In the genomic region with DNA sequence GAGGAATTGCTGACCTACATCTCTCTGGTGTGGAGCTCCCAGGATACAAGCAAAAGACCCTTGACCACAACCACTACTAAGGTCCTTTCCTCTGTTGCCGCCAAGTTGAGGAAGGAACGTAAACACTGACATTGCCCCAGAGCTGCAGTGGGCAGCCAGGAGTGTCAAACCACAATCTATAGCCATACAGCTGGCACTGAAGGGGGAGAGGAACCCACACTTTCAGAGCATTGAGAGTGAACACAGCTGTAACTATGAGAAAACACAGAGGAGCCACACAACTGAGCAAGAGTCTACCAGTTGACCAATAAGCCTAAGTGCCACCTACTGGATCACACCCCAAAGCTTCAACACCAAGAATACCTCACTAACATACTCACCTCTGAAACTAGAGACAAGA, we compare ENCODE assay signal across 8 cellular contexts. TPM values are rescaled to one million over a fixed set of nuclear protein-coding genes. Genes with fewer than 3 reads are reported as not detected.
DNase-seq lines count a peak whose midpoint lies in the region; ATAC-seq, FAIRE-seq and TF ChIP-seq lines count a peak whose summit lies in the region.
"Not testable (repeated sequence)": the region's sequence is repeated elsewhere in the genome, so short reads cannot be mapped to it uniquely, and the experiment has no call there.

No MANE protein-coding gene starts in this region.

- intact Hi-C loops in GM12878 (cut with micrococcal nuclease; ENCODE audit: unreplicated experiment) = not testable (repeated sequence)

- H3K4me3 ChIP-seq in BLaER1 treated with 17β-estradiol and CSF1 and Interleukin-3, amounts not matched to agents 10 nM and 100 nM; NB4 (ENCODE audit: low read depth, low read length); GM12878: not testable (repeated sequence)

- not testable (repeated sequence) for H3K4me3 Mint-ChIP-seq in natural killer cell treated with Interleukin-12 subunit alpha and Interleukin-12 subunit beta and Interleukin-15 and Interleukin-18, amount 100 ng/mL, for 72 hours

- H4K20me1 ChIP-seq in BLaER1 treated with 17β-estradiol and CSF1 and Interleukin-3, amounts not matched to agents 10 nM and 100 nM; GM12878 (ENCODE audit: control insufficient read depth, insufficient read depth): not testable (repeated sequence)

- 88% methylated on average over 2 of the region's 2 CpGs for WGBS in GM12878 (ENCODE audit: insufficient coverage, insufficient replicate concordance, low lambda C conversion rate, missing lambda C conversion rate)

- H3K9me3 Mint-ChIP-seq in natural killer cell treated with Interleukin-12 subunit alpha and Interleukin-12 subunit beta and Interleukin-15 and Interleukin-18, amount 100 ng/mL, for 72 hours = not testable (repeated sequence)

- H3K36me3 Mint-ChIP-seq in natural killer cell treated with Interleukin-12 subunit alpha and Interleukin-12 subunit beta and Interleukin-15 and Interleukin-18, amount 100 ng/mL, for 72 hours = not testable (repeated sequence)

- not testable (repeated sequence) for H3K9ac ChIP-seq in BLaER1 treated with 17β-estradiol and CSF1 and Interleukin-3, amounts not matched to agents 10 nM and 100 nM; GM12878 (ENCODE audit: control insufficient read depth, insufficient read depth, low read length)

- not testable (repeated sequence) for TF ChIP-seq POLR2A in NB4 (IDR thresholded peaks at IDR 0.05; ENCODE audit: extremely low read depth, insufficient read length); GM12878 (IDR thresholded peaks at IDR 0.05; ENCODE audit: low read depth, low read length)

- TF ChIP-seq EP300 in GM12878 (IDR thresholded peaks at IDR 0.05; ENCODE audit: borderline replicate concordance in 1 of 2, control insufficient read depth in 1 of 2, low read depth in 2 of 2, low read length in 2 of 2) = not testable (repeated sequence)

- H3K79me2 ChIP-seq in GM12878 (ENCODE audit: control insufficient read depth, insufficient read depth, low read length) = not testable (repeated sequence)

- peak overlapping the region in 1 of 2 donors; percentile 35 for H3K27ac Mint-ChIP-seq in natural killer cell treated with Interleukin-12 subunit alpha and Interleukin-12 subunit beta and Interleukin-15 and Interleukin-18, amount 100 ng/mL, for 72 hours

- peaks cover 6 to 25% (median 16%) of the 10 kb centered on the region in 11 experiments; a peak in 18 of 22 replicates for H3K9me3 ChIP-seq in BLaER1 treated with 17β-estradiol and CSF1 and Interleukin-3, amounts not matched to agents 10 nM and 100 nM (replicated peaks in 1 of 11)
- H3K9me3 ChIP-seq in GM12878 (replicated peaks; ENCODE audit: control insufficient read depth, insufficient read depth, low read length) = not testable (repeated sequence)

- not testable (repeated sequence) for TF ChIP-seq RAD21 in GM12878 (IDR thresholded peaks at IDR 0.05; ENCODE audit: insufficient read depth, low read depth, low read length)

- H3K27me3 ChIP-seq in BLaER1 treated with 17β-estradiol and CSF1 and Interleukin-3, amounts not matched to agents 10 nM and 100 nM; GM12878 (replicated peaks in 1 of 2; ENCODE audit: control insufficient read depth in 2 of 2, insufficient read depth in 2 of 2, low read length in 1 of 2): not testable (repeated sequence)

- peaks cover 0 to 26% (median 4%) of the 10 kb centered on the region in 11 experiments; a peak in 9 of 22 replicates for H3K36me3 ChIP-seq in BLaER1 treated with 17β-estradiol and CSF1 and Interleukin-3, amounts not matched to agents 10 nM and 100 nM
- H3K36me3 ChIP-seq in GM12878 (ENCODE audit: control insufficient read depth in 2 of 2, insufficient read depth in 2 of 2, low read length in 1 of 2) = not testable (repeated sequence)

- not testable (repeated sequence) for H2AFZ ChIP-seq in GM12878 (ENCODE audit: control insufficient read depth, low read depth, low read length)

- not testable (repeated sequence) for TF ChIP-seq CTCF in NB4 (IDR thresholded peaks at IDR 0.05; ENCODE audit: low read depth, low read length); GM12878 (IDR thresholded peaks at IDR 0.05 in 2 of 3, conservative IDR thresholded peaks at IDR 0.05 in 1 of 3; ENCODE audit: control insufficient read depth in 2 of 3, extremely low read depth in 1 of 3, insufficient read depth in 1 of 3, low read depth in 3 of 3, low read length in 3 of 3)

- CTCF ChIA-PET in GM12878 (lab: Yijun Ruan, JAX) = not testable (repeated sequence)

- not testable (repeated sequence) for H3K27me3 Mint-ChIP-seq in natural killer cell treated with Interleukin-12 subunit alpha and Interleukin-12 subunit beta and Interleukin-15 and Interleukin-18, amount 100 ng/mL, for 72 hours

- SMC1A ChIA-PET in GM12878 (lab: Charles Lee; ENCODE audit: uncharacterized antibody, unreplicated experiment) = not testable (repeated sequence)

- in situ Hi-C loops in GM12878 (cut with MboI) = not testable (repeated sequence)

- ATAC-seq in GM18511 (IDR thresholded peaks at IDR 0.05; ENCODE audit: unreplicated experiment) (peak; percentile 59), GM21423 (IDR thresholded peaks at IDR 0.05; ENCODE audit: unreplicated experiment) (peak; percentile 63), HG03097 (IDR thresholded peaks at IDR 0.05; ENCODE audit: low FRiP score, unreplicated experiment) (peak; percentile 84), HG03460 (IDR thresholded peaks at IDR 0.05; ENCODE audit: unreplicated experiment) (peak; percentile 67)
- not testable (repeated sequence) for ATAC-seq in GM12878
- ATAC-seq in natural killer cell treated with Interleukin-12 subunit alpha and Interleukin-12 subunit beta and Interleukin-15 and Interleukin-18, amount 100 ng/mL, for 72 hours = peak; percentile 48 to 54

- H3K4me1 ChIP-seq in BLaER1 treated with 17β-estradiol and CSF1 and Interleukin-3, amounts not matched to agents 10 nM and 100 nM = peaks cover 7 to 26% (median 18%) of the 10 kb centered on the region in 10 experiments; a peak in 19 of 20 replicates
- H3K4me1 ChIP-seq in GM12878 (ENCODE audit: control insufficient read depth, insufficient read depth, low read length) = not testable (repeated sequence)

- BruUV-seq in GM12878 (replicated peaks; lab: Mats Ljungman, UMichigan) = not testable (repeated sequence)

- RAD21 ChIA-PET in GM12878 (lab: Charles Lee; ENCODE audit: unreplicated experiment) = not testable (repeated sequence)

- H3K4me2 ChIP-seq in BLaER1 treated with 17β-estradiol and CSF1 and Interleukin-3, amounts not matched to agents 10 nM and 100 nM = peak overlapping the region in 7 of 11 experiments; percentile 29 to 51 (median 32); a peak in 12 of 22 replicates
- not testable (repeated sequence) for H3K4me2 ChIP-seq in GM12878 (ENCODE audit: control insufficient read depth, insufficient read depth)

- DNase-seq in NB4 (ENCODE audit: low read depth) (peak; percentile 4), GM12878 (ENCODE audit: low read depth, low spot score) (peak; percentile 0)
- DNase-seq in natural killer cell treated with Interleukin-12 subunit alpha and Interleukin-12 subunit beta and Interleukin-15 and Interleukin-18, amount 100 ng/mL, for 72 hours (ENCODE audit: low spot score) = not testable (repeated sequence)

- not testable (repeated sequence) for FAIRE-seq in GM12878 (lab: Jason Lieb, UNC)

- peaks cover 24 to 28% of the 10 kb centered on the region in 2 donors for H3K4me1 Mint-ChIP-seq in natural killer cell treated with Interleukin-12 subunit alpha and Interleukin-12 subunit beta and Interleukin-15 and Interleukin-18, amount 100 ng/mL, for 72 hours (ENCODE audit: low read depth in 2 of 2)

- peak overlapping the region in 1 of 11 experiments; percentile 25; a peak in 1 of 22 replicates for H3K27ac ChIP-seq in BLaER1 treated with 17β-estradiol and CSF1 and Interleukin-3, amounts not matched to agents 10 nM and 100 nM
- H3K27ac ChIP-seq in GM12878 (ENCODE audit: control insufficient read depth, insufficient read depth) = not testable (repeated sequence)

- POLR2A ChIA-PET in GM12878 (lab: Charles Lee) = not testable (repeated sequence)

RNA-seq across cellular contexts. Expression of a gene that starts 45.5 kb away (rescaled TPM):
- 0.35 and 0.59 TPM in 2 replicates for total RNA-seq in GM12878 (2013; cell fraction: nucleolus; rRNA removed)
- 0.22 and 0.28 TPM in 2 replicates for total RNA-seq in GM12878 (2014; rRNA removed)
- 0.09 TPM in 1 of 2 replicates, not detected in the other for total RNA-seq in GM12878 (2014; rRNA removed; fragmentation: Illumina TruSeq; extraction: Trizol)
- not detected in 2 replicates for total RNA-seq in GM12878 (2021)
- 0.08 TPM for polyA plus RNA-seq in GM12878 (2011; ENCODE audit: low read depth)
- polyA plus RNA-seq in GM12878 (2011; rRNA removed) = not detected in 2 replicates
- polyA plus RNA-seq in GM12878 (2011; cell fraction: cytosol; rRNA removed) = 0.06 and 0.10 TPM in 2 replicates
- 0.13 and 0.16 TPM in 2 replicates for polyA plus RNA-seq in GM12878 (2011; cell fraction: nucleus; rRNA removed)
- polyA plus RNA-seq in GM12878 (2012) = 0.20 and 0.25 TPM in 2 replicates
- polyA plus RNA-seq in GM12878 (2014; fragmentation: Illumina TruSeq; extraction: Trizol) = 0.06 TPM in 1 of 2 replicates, not detected in the other
- not detected for polyA plus RNA-seq in GM12878 (2014; fragmentation: Nextera tagmentation; extraction: Ambion mirVana)
- 0.17 and 0.51 TPM in 2 replicates for polyA plus RNA-seq in GM12878 (2014; rRNA removed)
- not detected for polyA plus RNA-seq in GM12878 (2016; fragmentation: Nextera tagmentation; extraction: Ambion mirVana)
- polyA minus RNA-seq in GM12878 (2011; rRNA and poly(A)+ RNA removed) = 0.07 TPM in 1 of 2 replicates, not detected in the other
- not detected in 2 replicates for polyA minus RNA-seq in GM12878 (2011; cell fraction: cytosol; rRNA and poly(A)+ RNA removed)
- polyA minus RNA-seq in GM12878 (2011; cell fraction: nucleus; rRNA and poly(A)+ RNA removed) = 0.12 and 0.48 TPM in 2 replicates
- total RNA-seq in natural killer cell treated with Interleukin-12 subunit alpha and Interleukin-12 subunit beta and Interleukin-15 and Interleukin-18, amount 100 ng/mL, for 72 hours = under 1 TPM; 0.78 to 0.95 TPM
